In genomic region chr17:57976594-57976993, GRCh38 we compare ENCODE assay signal across 17 cellular contexts. TPM values are rescaled to one million over a fixed set of nuclear protein-coding genes. Genes with fewer than 3 reads are reported as not detected.
DNase-seq lines count a peak whose midpoint lies in the region; ATAC-seq, FAIRE-seq and TF ChIP-seq lines count a peak whose summit lies in the region.
"Had no signal": no experiment of that assay in that cellular context is flagged by ENCODE, and none has a peak within 500 bp of the region (broad histone marks: within the 10 kb centered on the region; RNA-seq: fewer than 3 reads in every experiment).

No MANE protein-coding gene starts in this region.

- POLR2A ChIA-PET in HEK293 (lab: Yijun Ruan, JAX): no interaction called here

- no peak for DNase-seq in frontal cortex (ENCODE audit: low spot score in 2 of 2)
- DNase-seq in gastrocnemius medialis: no peak
- no peak for DNase-seq in small intestine
- DNase-seq in glomerular visceral epithelial cell (ENCODE audit: extremely low spot score): no peak
- DNase-seq in NCI-H2171 treated with DMSO at 0.1 percent for 48 hours (lab: John Stamatoyannopoulos, UW): no peak
- DNase-seq: AML-193, DMS79 treated with DMSO at 0.1 percent for 48 hours, NCI-H1417 treated with DMSO at 0.1 percent for 48 hours, NCI-H2029, NCI-H2171, NCI-H446, NCI-H69 had no signal

- TF ChIP-seq POLR2A in gastrocnemius medialis (IDR thresholded peaks at IDR 0.05): no peak

- 85 to 92% (median 91%) methylated on average over 3 of the region's 3 CpGs for WGBS in small intestine, 3 donors

- H3K27ac ChIP-seq in HEK293 (ENCODE audit: extremely low read depth, low read depth, low read length): no peak overlapping the region
- 0 out of 2 replicates have a peak overlapping the region, but pooled peaks have one; percentile 42 for H3K27ac ChIP-seq in VCaP
- peak overlapping the region; percentile 65 to 99 (median 82) for H3K27ac ChIP-seq in gastrocnemius medialis
- H3K27ac ChIP-seq in small intestine (ENCODE audit: low read depth in 1 of 2, low read length in 1 of 2): no peak overlapping the region
- H3K27ac ChIP-seq: KMS-11, SJSA1 had no signal

- ATAC-seq in gastrocnemius medialis: peak in 1 of 2 donors; percentile 62
- ATAC-seq: Panc1 had no signal

- H3K4me3 ChIP-seq in HEK293 (ENCODE audit: low read depth, low read length) (no peak overlapping the region), gastrocnemius medialis (no peak overlapping the region), small intestine (ENCODE audit: low read depth in 1 of 2, low read length in 2 of 2) (no peak overlapping the region)
- H3K4me3 ChIP-seq: SJSA1 had no signal

- intact Hi-C loops in gastrocnemius medialis (cut with DNase I; ENCODE audit: low total_unique reads): no loop called here

- CTCF ChIA-PET in HEK293 (lab: Yijun Ruan, JAX): interaction anchor here (1.3 to 1.6 kb wide), 3 partner anchors 10 to 120 kb away, joined by 5 to 12 read pairs (median 6); no protein-coding TSS in a partner anchor

- peaks cover 4% of the 10 kb centered on the region for H3K4me1 ChIP-seq in HEK293 (ENCODE audit: control insufficient read depth, insufficient read depth, low read length)
- H3K4me1 ChIP-seq in gastrocnemius medialis: peaks cover 41 to 68% of the 10 kb centered on the region in 2 donors
- H3K4me1 ChIP-seq in small intestine (ENCODE audit: control insufficient read depth in 2 of 2, insufficient read depth in 1 of 2, low read depth in 1 of 2, low read length in 1 of 2): no peaks in the 10 kb centered on the region
- H3K4me1 ChIP-seq: SJSA1 had no signal

- H3K27me3 ChIP-seq in gastrocnemius medialis (no peaks in the 10 kb centered on the region), small intestine (ENCODE audit: control insufficient read depth in 2 of 2, insufficient read depth in 2 of 2, low read length in 2 of 2) (no peaks in the 10 kb centered on the region)
- H3K27me3 ChIP-seq: SJSA1 had no signal

- H3K9me3 ChIP-seq in HEK293 (ENCODE audit: control insufficient read depth, insufficient read depth, low read depth, low read length): no peaks in the 10 kb centered on the region
- H3K9me3 ChIP-seq in gastrocnemius medialis: no peaks in the 10 kb centered on the region
- H3K9me3 ChIP-seq in small intestine (ENCODE audit: control insufficient read depth, low read depth): no peaks in the 10 kb centered on the region
- H3K9me3 ChIP-seq: SJSA1 had no signal

- in situ Hi-C loops in gastrocnemius medialis (cut with MboI; ENCODE audit: low sequenced_read_pairs in 4 of 4): loop anchor here in 2 of 4 donors (25.0 kb wide), 3 partner anchors 389 to 889 kb away; partner anchors contain the start of genes AKAP1 (in 1 of the 2) and MSI2 (in 1 of the 2)

- H3K36me3 ChIP-seq in HEK293 (ENCODE audit: control insufficient read depth in 2 of 2, insufficient read depth in 1 of 2, low read length in 2 of 2) (peaks cover 78 to 90% of the 10 kb centered on the region in 2 experiments), gastrocnemius medialis (peaks cover 2 to 80% of the 10 kb centered on the region in 2 donors), small intestine (ENCODE audit: control insufficient read depth in 2 of 2, insufficient read depth in 2 of 2, low read length in 2 of 2) (peaks cover 8 to 26% of the 10 kb centered on the region in 2 donors)

- TF ChIP-seq CTCF in HEK293 (tag by site-specific recombination; IDR thresholded peaks at IDR 0.05) (no peak), VCaP (conservative IDR thresholded peaks at IDR 0.05) (no peak), gastrocnemius medialis (IDR thresholded peaks at IDR 0.05 in 4 of 5, conservative IDR thresholded peaks at IDR 0.05 in 1 of 5) (no peak)

- FAIRE-seq in frontal cortex (lab: Jason Lieb, UNC) (peak; percentile 30), small intestine (lab: Jason Lieb, UNC) (no peak)

TF ChIP-seq in HEK293, 187 proteins besides CTCF, POLR2A, EP300 and RAD21:
- TF ChIP-seq ZNF555 (tag by site-specific recombination; conservative IDR thresholded peaks at IDR 0.05) (no peak), PRDM1 (tag by site-specific recombination; IDR thresholded peaks at IDR 0.05) (peak; percentile 51; the same call in 1 of the 2 replicates)
TF ChIP-seq in HEK293: peak in this region for 1.

RNA-seq across cellular contexts. Expression of gene VEZF1, which starts 11.5 kb away (rescaled TPM):
- total RNA-seq in frontal cortex (59.5 TPM), gastrocnemius medialis (100 to 1,000 TPM in 3 of 4 donors, 10 to 100 TPM in 1; 99.9 to 137 (median 106) TPM)
- polyA plus RNA-seq in small intestine: 10 to 100 TPM; 11.4 to 25.6 (median 11.9) TPM

RNA-seq across cellular contexts. Expression of gene CUEDC1, which starts 21.4 kb away (rescaled TPM):
- 6.5 TPM for total RNA-seq in frontal cortex
- 10 to 100 TPM; 31.2 to 43.9 (median 34.3) TPM for total RNA-seq in gastrocnemius medialis
- polyA plus RNA-seq in small intestine: 10 to 100 TPM in 1 of 3 donors, 1 to 10 TPM in 2; 1.6 to 14.9 (median 6.8) TPM

RNA-seq across cellular contexts. Expression of gene SRSF1, which starts 30.5 kb away (rescaled TPM):
- total RNA-seq in frontal cortex: 373 TPM
- 10 to 100 TPM; 69.4 to 85.4 (median 82.2) TPM for total RNA-seq in gastrocnemius medialis
- 100 to 1,000 TPM in 1 of 3 donors, 10 to 100 TPM in 2; 62.7 to 141 (median 71.8) TPM for polyA plus RNA-seq in small intestine

Comparison
In these comparisons a context has a peak if more than half of its experiments do, and no peak if none do; other contexts are left out.
1. H3K27ac ChIP-seq: peak in VCaP (single experiment) and gastrocnemius medialis (4 of 4); none in HEK293 (single experiment) and small intestine (0 of 2).